2 cellular contexts compared by ENCODE assay signal in the genomic region with DNA sequence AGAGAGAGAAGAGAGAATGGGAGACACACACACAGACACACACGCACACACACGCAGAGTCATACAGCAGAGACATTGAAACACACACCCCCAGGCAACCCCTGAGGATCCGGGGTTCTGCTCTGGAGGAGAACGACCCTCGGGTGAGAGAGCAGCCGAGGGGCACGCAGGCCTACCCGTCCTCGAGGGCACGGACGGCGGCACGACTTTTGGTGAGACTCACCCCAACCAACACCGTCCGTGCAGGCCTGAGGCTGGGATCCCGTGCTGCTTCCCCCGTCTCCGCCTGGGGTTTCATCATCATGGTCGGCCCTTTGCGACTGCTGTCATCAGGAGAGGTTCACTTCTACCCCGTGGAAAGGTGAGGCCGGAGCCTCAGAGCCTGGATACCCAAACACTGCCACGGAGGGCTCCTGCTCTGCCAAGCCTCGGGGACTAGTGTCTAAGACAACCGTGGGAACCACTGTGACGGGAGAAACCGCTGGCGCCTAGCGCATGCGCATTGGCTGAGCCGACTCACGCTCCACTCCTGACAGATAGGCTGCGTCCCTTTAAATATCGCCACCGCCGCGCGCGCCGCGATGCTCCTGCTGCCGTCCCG.
A peak's percentile ranks its signal among the peaks of the same experiment; 100 is the strongest.
DNase-seq lines count a peak whose midpoint lies in the region; ATAC-seq, FAIRE-seq and TF ChIP-seq lines count a peak whose summit lies in the region.
"Not testable (repeated sequence)": the region's sequence is repeated elsewhere in the genome, so short reads cannot be mapped to it uniquely, and the experiment has no call there.

No MANE protein-coding gene starts in this region.

- DNase-seq in K562 (ENCODE audit: extremely low read depth in 1 of 4, low spot score in 3 of 4): not testable (repeated sequence)
- peak; percentile 1 for DNase-seq in spleen

- CTCF ChIA-PET in K562 (lab: Yijun Ruan, JAX; ENCODE audit: low intra/inter-chr PET ratio): not testable (repeated sequence)

- H4K20me1 ChIP-seq in K562 (replicated peaks; ENCODE audit: control insufficient read depth, insufficient read depth, low read length): not testable (repeated sequence)

- not testable (repeated sequence) for H3K9ac ChIP-seq in K562 (ENCODE audit: insufficient read depth in 1 of 2, low read depth in 2 of 2, low read length in 2 of 2)

- TF ChIP-seq EP300 in K562 (IDR thresholded peaks at IDR 0.05; ENCODE audit: low read length): not testable (repeated sequence)

- not testable (repeated sequence) for H3K27me3 ChIP-seq in K562 (ENCODE audit: control insufficient read depth in 2 of 2, insufficient read depth in 2 of 2, low read length in 2 of 2); spleen (replicated peaks in 1 of 7)

- no CpG with 5 or more reads among the region's 43 CpGs for WGBS in K562 (ENCODE audit: insufficient coverage, low coverage, missing lambda C conversion rate)
- 56 to 89% (median 87%) methylated on average over 5 to 19 of the region's 43 CpGs; no CpG with 5 or more reads in 2 of the 5 donors for WGBS in spleen, 5 donors

- POLR2A ChIA-PET in K562 (lab: Yijun Ruan, JAX): not testable (repeated sequence)

- not testable (repeated sequence) for H3K4me3 ChIP-seq in K562, spleen

- H3K4me2 ChIP-seq in K562 (ENCODE audit: insufficient read depth, low read length): not testable (repeated sequence)

- H3K4me1 ChIP-seq in K562 (replicated peaks in 1 of 2; ENCODE audit: control insufficient read depth in 2 of 2, insufficient read depth in 2 of 2, low read length in 2 of 2); spleen: not testable (repeated sequence)

- intact Hi-C loops in K562 (cut with micrococcal nuclease); spleen (cut with DNase I; ENCODE audit: low total_unique reads): not testable (repeated sequence)

- not testable (repeated sequence) for H3K9me3 ChIP-seq in K562 (replicated peaks; ENCODE audit: control insufficient read depth, insufficient read depth, low read depth, low read length); spleen

- in situ Hi-C loops in K562 (cut with MboI): loop anchor here (25.0 kb wide), 1 partner anchor 769 kb away; no protein-coding TSS in a partner anchor

- H3K36me3 ChIP-seq in K562 (ENCODE audit: control insufficient read depth, insufficient read depth, low read length); spleen: not testable (repeated sequence)

- BruUV-seq in K562 (replicated peaks; lab: Mats Ljungman, UMichigan): not testable (repeated sequence)

- FAIRE-seq in K562 (lab: Jason Lieb, UNC): not testable (repeated sequence)

- not testable (repeated sequence) for TF ChIP-seq POLR2A in K562 (conservative IDR thresholded peaks at IDR 0.05); spleen (IDR thresholded peaks at IDR 0.05)

- not testable (repeated sequence) for TF ChIP-seq RAD21 in K562 (CRISPR knock-in tag; conservative IDR thresholded peaks at IDR 0.05 in 1 of 2, IDR thresholded peaks at IDR 0.05 in 1 of 2)

- not testable (repeated sequence) for TF ChIP-seq CTCF in K562 (IDR thresholded peaks at IDR 0.05 in 2 of 3, conservative IDR thresholded peaks at IDR 0.05 in 1 of 3; ENCODE audit: insufficient read depth in 2 of 3, low read depth in 1 of 3, low read length in 3 of 3); spleen (IDR thresholded peaks at IDR 0.05 in 8 of 11, conservative IDR thresholded peaks at IDR 0.05 in 3 of 11)

- H2AFZ ChIP-seq in K562 (ENCODE audit: low read depth, low read length): not testable (repeated sequence)

- H3K9me1 ChIP-seq in K562 (ENCODE audit: control insufficient read depth, insufficient read depth, low read length): not testable (repeated sequence)

- H3K27ac ChIP-seq in K562 (ENCODE audit: extremely low read depth, low read depth, low read length); spleen: not testable (repeated sequence)

- not testable (repeated sequence) for ATAC-seq in K562

- not testable (repeated sequence) for H3K79me2 ChIP-seq in K562 (ENCODE audit: control insufficient read depth, insufficient read depth, low read length)

TF ChIP-seq in K562, 482 proteins besides CTCF, POLR2A, EP300 and RAD21:
- TF ChIP-seq NRF1 (conservative IDR thresholded peaks at IDR 0.05 in 1 of 2, IDR thresholded peaks at IDR 0.05 in 1 of 2) (peak; percentile 67 to 73), ATF3 (IDR thresholded peaks at IDR 0.05) (0 out of 2 replicates have a peak, but pooled peaks have one; percentile 16)
- TF ChIP-seq ATF3 (CRISPR knock-in tag; conservative IDR thresholded peaks at IDR 0.05): not testable (repeated sequence)
